Comparison of ENCODE assay signal across 1 cellular context in genomic region chr1:180489313-180489712, GRCh38.
TF ChIP-seq lines count a peak whose summit lies in the region.

No MANE protein-coding gene starts in this region.

TF ChIP-seq in IMR-90, 13 proteins besides CTCF, POLR2A, EP300 and RAD21 (continued from another document):
- TF ChIP-seq CHD1 (IDR thresholded peaks at IDR 0.05; ENCODE audit: low read depth, low read length) (no peak), ELK1 (IDR thresholded peaks at IDR 0.05; ENCODE audit: borderline replicate concordance, low read depth, low read length) (no peak)
